ENCODE assay signal across 18 cellular contexts in genomic region chr19:24074720-24075119, GRCh38. TPM values are rescaled to one million over a fixed set of nuclear protein-coding genes. Genes with fewer than 3 reads are reported as not detected.
A peak's percentile ranks its signal among the peaks of the same experiment; 100 is the strongest.
DNase-seq lines count a peak whose midpoint lies in the region; ATAC-seq and TF ChIP-seq lines count a peak whose summit lies in the region.
"Had no signal": no experiment of that assay in that cellular context is flagged by ENCODE, and none has a peak within 500 bp of the region (broad histone marks: within the 10 kb centered on the region; RNA-seq: fewer than 3 reads in every experiment).

No MANE protein-coding gene starts in this region.

- H3K4me3 Mint-ChIP-seq in MCF 10A (ENCODE audit: unreplicated experiment) = no peak overlapping the region
- H3K4me3 Mint-ChIP-seq in WTC11 = no peak overlapping the region; the same call in 1 of the 2 replicates
- H3K4me3 Mint-ChIP-seq: B cell, naive B cell had no signal

- intact Hi-C loops in MCF 10A (cut with micrococcal nuclease) = no loop called here
- intact Hi-C loops in breast epithelium (cut with DNase I; ENCODE audit: low total_unique reads) = no loop called here

- CTCF ChIA-PET in MCF 10A (lab: Yijun Ruan, JAX) = no interaction called here
- CTCF ChIA-PET in WTC11 (lab: Charles Lee) = no interaction called here

- no TSS peak for BruUV-seq in MCF 10A (replicated peaks; lab: Mats Ljungman, UMichigan)

- H3K4me1 ChIP-seq in breast epithelium = no peaks in the 10 kb centered on the region

- H3K9me3 ChIP-seq in breast epithelium = peaks cover 0 to 7% of the 10 kb centered on the region in 2 donors

- H3K27ac Mint-ChIP-seq in MCF 10A (ENCODE audit: low read depth, unreplicated experiment) = peak overlapping the region; percentile 61
- peak overlapping the region; percentile 89 for H3K27ac Mint-ChIP-seq in WTC11
- H3K27ac Mint-ChIP-seq: B cell had no signal

- H3K36me3 Mint-ChIP-seq in MCF 10A (ENCODE audit: insufficient read depth, unreplicated experiment) (peaks cover 11% of the 10 kb centered on the region), WTC11 (peaks cover 80% of the 10 kb centered on the region)

- ATAC-seq in WTC11 = no peak
- ATAC-seq in GM18868 (IDR thresholded peaks at IDR 0.05; ENCODE audit: unreplicated experiment) = no peak
- ATAC-seq: K562, Right ventricle myocardium inferior had no signal

- no peak overlapping the region for H3K4me3 ChIP-seq in breast epithelium
- no peak overlapping the region for H3K4me3 ChIP-seq in fibroblast of villous mesenchyme (ENCODE audit: low read depth, low read length)
- H3K4me3 ChIP-seq: K562 had no signal

- no peaks in the 10 kb centered on the region for H3K27me3 ChIP-seq in breast epithelium

- H3K4me1 Mint-ChIP-seq in MCF 10A (ENCODE audit: insufficient read depth, unreplicated experiment) (peaks cover 19% of the 10 kb centered on the region), WTC11 (peaks cover 61% of the 10 kb centered on the region)
- H3K4me1 Mint-ChIP-seq: B cell had no signal

- TF ChIP-seq CTCF in MCF 10A (IDR thresholded peaks at IDR 0.05; ENCODE audit: unreplicated experiment) (no peak), breast epithelium (IDR thresholded peaks at IDR 0.05) (no peak), WTC11 (IDR thresholded peaks at IDR 0.05) (no peak), fibroblast of villous mesenchyme (IDR thresholded peaks at IDR 0.05; ENCODE audit: insufficient read depth, low read depth, low read length) (no peak)

- H3K9me3 Mint-ChIP-seq in MCF 10A (ENCODE audit: unreplicated experiment) = no peaks in the 10 kb centered on the region
- peaks cover 52% of the 10 kb centered on the region for H3K9me3 Mint-ChIP-seq in WTC11

- peak; percentile 93 for DNase-seq in MCF 10A (ENCODE audit: unreplicated experiment)
- DNase-seq in breast epithelium (ENCODE audit: low spot score in 2 of 2) = no peak
- no peak for DNase-seq in WTC11 (ENCODE audit: low spot score)
- DNase-seq in fibroblast of villous mesenchyme (ENCODE audit: low read depth) = peak; percentile 20
- DNase-seq in ureter (ENCODE audit: low spot score) = peak; percentile 2
- no peak for DNase-seq in NCI-H2029 treated with DMSO at 0.1 percent for 48 hours (lab: John Stamatoyannopoulos, UW)
- no peak for DNase-seq in HUDEP-2 (lab: John Stamatoyannopoulos, UW; ENCODE audit: unreplicated experiment in 76 of 76)
- DNase-seq: activated CD8-positive, alpha-beta memory T cell treated with anti-CD3 and anti-CD28 coated beads, Interleukin-2, amount 50 U/mL, for 48 hours; dermis blood vessel endothelial cell; DMS79 treated with DMSO at 0.1 percent for 48 hours; kidney glomerular epithelial cell; naive B cell; NCI-H526 treated with DMSO at 0.1 percent for 48 hours; stimulated activated CD4-positive, alpha-beta T cell treated with anti-CD3 and anti-CD28 coated beads, Interleukin-1b, Interleukin-23, amount 100 ng/mL, for 48 hours had no signal

- TF ChIP-seq POLR2A in breast epithelium (IDR thresholded peaks at IDR 0.05) = no peak

- H3K36me3 ChIP-seq in breast epithelium = no peaks in the 10 kb centered on the region

- POLR2A ChIA-PET in MCF 10A (lab: Yijun Ruan, JAX) (interaction anchor here (1.7 to 1.8 kb wide), 2 partner anchors 21 to 41 kb away, joined by 6 to 8 read pairs; no protein-coding TSS in a partner anchor), WTC11 (lab: Charles Lee) (no interaction called here)

- H3K27me3 Mint-ChIP-seq in MCF 10A (ENCODE audit: insufficient read depth, unreplicated experiment) (no peaks in the 10 kb centered on the region), WTC11 (ENCODE audit: low read depth) (peaks cover 3% of the 10 kb centered on the region; the same call in 1 of the 2 replicates)
- H3K27me3 Mint-ChIP-seq: B cell, naive B cell had no signal

- H3K27ac ChIP-seq in breast epithelium = no peak overlapping the region

TF ChIP-seq in WTC11, 78 proteins besides CTCF, POLR2A, EP300 and RAD21 (continues in another document):
- TF ChIP-seq NR2C2 (CRISPR knock-in tag; IDR thresholded peaks at IDR 0.05) (no peak), ZNF425 (CRISPR knock-in tag; conservative IDR thresholded peaks at IDR 0.05) (no peak), ERG (CRISPR knock-in tag; IDR thresholded peaks at IDR 0.05) (no peak), ZSCAN18 (CRISPR knock-in tag; IDR thresholded peaks at IDR 0.05) (no peak), ZBTB43 (CRISPR knock-in tag; IDR thresholded peaks at IDR 0.05) (no peak), JAZF1 (CRISPR knock-in tag; IDR thresholded peaks at IDR 0.05) (no peak), ZNF263 (CRISPR knock-in tag; IDR thresholded peaks at IDR 0.05; ENCODE audit: low read depth) (no peak), ETV6 (CRISPR knock-in tag; IDR thresholded peaks at IDR 0.05) (no peak), HMGXB4 (CRISPR knock-in tag; IDR thresholded peaks at IDR 0.05) (no peak)

RNA-seq across cellular contexts. Expression of gene ZNF254, which starts 12.3 kb away (rescaled TPM):
- 5.3 and 5.6 TPM in 2 replicates for total RNA-seq in MCF 10A (2022)
- 10 to 100 TPM; 19.4 to 48.9 (median 33.4) TPM for total RNA-seq in breast epithelium
- 28.0 to 34.5 TPM (median 28.9 TPM) in 3 replicates for total RNA-seq in WTC11 (2021)
- 15.5 TPM in 2 replicates for total RNA-seq in fibroblast of villous mesenchyme
- total RNA-seq in ureter = 36.9 TPM

Comparison
In these comparisons a context has a peak if more than half of its experiments do, and no peak if none do; other contexts are left out.
1. DNase-seq: peak in MCF 10A (single experiment), fibroblast of villous mesenchyme (single experiment) and ureter (single experiment); none in breast epithelium (0 of 2), WTC11 (single experiment), NCI-H2029 treated with DMSO at 0.1 percent for 48 hours (single experiment) and HUDEP-2 (0 of 76).